13 cellular contexts compared by ENCODE assay signal in the genomic region with DNA sequence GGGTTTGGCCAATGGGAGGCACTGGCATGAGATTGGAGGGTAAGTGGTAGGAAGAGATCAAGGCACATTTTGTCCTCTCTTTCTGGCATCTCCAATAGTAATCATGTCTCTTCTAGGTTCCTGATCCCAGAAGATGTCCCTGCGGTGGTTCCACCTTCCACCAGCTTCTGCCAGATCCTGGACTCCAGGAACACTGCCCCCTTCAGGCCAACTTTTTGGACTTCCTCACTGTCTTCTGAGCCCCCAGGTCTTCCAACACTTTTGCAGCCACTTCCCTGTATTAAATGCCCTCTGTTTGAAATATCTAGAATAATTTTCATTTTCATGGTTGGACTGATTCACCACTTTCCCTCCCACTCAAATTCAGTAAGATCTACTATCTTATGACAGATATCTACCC.
A peak's percentile ranks its signal among the peaks of the same experiment; 100 is the strongest.
DNase-seq lines count a peak whose midpoint lies in the region; ATAC-seq and TF ChIP-seq lines count a peak whose summit lies in the region.
"Had no signal": no experiment of that assay in that cellular context is flagged by ENCODE, and none has a peak within 500 bp of the region (broad histone marks: within the 10 kb centered on the region; RNA-seq: fewer than 3 reads in every experiment).

No MANE protein-coding gene starts in this region.

- intact Hi-C loops in posterior vena cava (cut with DNase I) = no loop called here

- peak; percentile 6 for DNase-seq in activated naive CD8-positive, alpha-beta T cell treated with anti-CD3 and anti-CD28 coated beads, Interleukin-2, amount 50 U/mL, for 24 hours
- no peak for DNase-seq in activated naive CD8-positive, alpha-beta T cell treated with anti-CD3 and anti-CD28 coated beads for 36 hours
- DNase-seq in NAMALWA (ENCODE audit: low spot score) (peak; percentile 6), chondrocyte (ENCODE audit: low spot score) (no peak), smooth muscle cell (lab: John Stamatoyannopoulos, UW; ENCODE audit: unreplicated experiment) (no peak), posterior vena cava (ENCODE audit: low spot score) (no peak), NCI-H1417 treated with DMSO at 0.1 percent for 48 hours (lab: John Stamatoyannopoulos, UW) (no peak)
- DNase-seq: activated CD4-positive, alpha-beta T cell treated with anti-CD3 and anti-CD28 coated beads for 1 hour; NCI-H187; psoas muscle; uterus had no signal

- no peaks in the 10 kb centered on the region for H4K20me1 ChIP-seq in smooth muscle cell (ENCODE audit: low read depth)

- H3K27ac Mint-ChIP-seq in activated naive CD8-positive, alpha-beta T cell treated with anti-CD3 and anti-CD28 coated beads, Interleukin-2, amount 50 U/mL, for 24 hours = no peak overlapping the region
- H3K27ac Mint-ChIP-seq in activated naive CD8-positive, alpha-beta T cell treated with anti-CD3 and anti-CD28 coated beads for 36 hours = no peak overlapping the region
- no peak overlapping the region for H3K27ac Mint-ChIP-seq in chondrocyte (ENCODE audit: unreplicated experiment)

- no peak overlapping the region for H2AFZ ChIP-seq in smooth muscle cell (ENCODE audit: low read depth)

- ATAC-seq in activated naive CD8-positive, alpha-beta T cell treated with anti-CD3 and anti-CD28 coated beads, Interleukin-2, amount 50 U/mL, for 24 hours = no peak
- ATAC-seq in GM21529 (IDR thresholded peaks at IDR 0.05; ENCODE audit: unreplicated experiment) = no peak
- ATAC-seq: psoas muscle had no signal

- H3K79me2 ChIP-seq in smooth muscle cell (ENCODE audit: low read depth) = no peaks in the 10 kb centered on the region

- H3K4me2 ChIP-seq in smooth muscle cell = no peak overlapping the region

- H3K9me3 ChIP-seq in smooth muscle cell (replicated peaks; ENCODE audit: low read depth) = no peaks in the 10 kb centered on the region
- H3K9me3 ChIP-seq: psoas muscle had no signal

- H3K4me1 ChIP-seq in smooth muscle cell (ENCODE audit: low read depth) = peaks cover 7% of the 10 kb centered on the region
- H3K4me1 ChIP-seq: ascending aorta, psoas muscle, uterus had no signal

- H3K4me3 Mint-ChIP-seq in activated naive CD8-positive, alpha-beta T cell treated with anti-CD3 and anti-CD28 coated beads, Interleukin-2, amount 50 U/mL, for 24 hours = no peak overlapping the region
- H3K4me3 Mint-ChIP-seq in activated naive CD8-positive, alpha-beta T cell treated with anti-CD3 and anti-CD28 coated beads for 36 hours = no peak overlapping the region
- H3K4me3 Mint-ChIP-seq in chondrocyte (ENCODE audit: unreplicated experiment) = no peak overlapping the region

- no peaks in the 10 kb centered on the region for H3K36me3 ChIP-seq in smooth muscle cell (ENCODE audit: low read depth)
- H3K36me3 ChIP-seq: ascending aorta, uterus had no signal

- H3K9me3 Mint-ChIP-seq in activated naive CD8-positive, alpha-beta T cell treated with anti-CD3 and anti-CD28 coated beads, Interleukin-2, amount 50 U/mL, for 24 hours = peaks cover 5% of the 10 kb centered on the region
- no peaks in the 10 kb centered on the region for H3K9me3 Mint-ChIP-seq in activated naive CD8-positive, alpha-beta T cell treated with anti-CD3 and anti-CD28 coated beads for 36 hours
- peaks cover 5% of the 10 kb centered on the region for H3K9me3 Mint-ChIP-seq in chondrocyte (ENCODE audit: low read depth)

- H3K9ac ChIP-seq in smooth muscle cell (ENCODE audit: low read depth) = no peak overlapping the region

- TF ChIP-seq CTCF in chondrocyte (IDR thresholded peaks at IDR 0.05) = peak; percentile 33
- peak; percentile 12 for TF ChIP-seq CTCF in smooth muscle cell (IDR thresholded peaks at IDR 0.05; ENCODE audit: borderline replicate concordance, insufficient read depth, poor library complexity, severe bottlenecking)

- no peaks in the 10 kb centered on the region for H3K4me1 Mint-ChIP-seq in activated naive CD8-positive, alpha-beta T cell treated with anti-CD3 and anti-CD28 coated beads, Interleukin-2, amount 50 U/mL, for 24 hours
- no peaks in the 10 kb centered on the region for H3K4me1 Mint-ChIP-seq in activated naive CD8-positive, alpha-beta T cell treated with anti-CD3 and anti-CD28 coated beads for 36 hours
- H3K4me1 Mint-ChIP-seq in chondrocyte (ENCODE audit: low read depth) = peaks cover 6% of the 10 kb centered on the region

- H3F3A ChIP-seq in smooth muscle cell (ENCODE audit: low read depth) = peaks cover 13% of the 10 kb centered on the region

- 100% methylated on average over 1 of the region's 1 CpG for WGBS in smooth muscle cell (ENCODE audit: low lambda C conversion rate)

- H3K36me3 Mint-ChIP-seq in activated naive CD8-positive, alpha-beta T cell treated with anti-CD3 and anti-CD28 coated beads, Interleukin-2, amount 50 U/mL, for 24 hours (ENCODE audit: low read depth) = no peaks in the 10 kb centered on the region
- H3K36me3 Mint-ChIP-seq in activated naive CD8-positive, alpha-beta T cell treated with anti-CD3 and anti-CD28 coated beads for 36 hours = no peaks in the 10 kb centered on the region
- H3K36me3 Mint-ChIP-seq in chondrocyte (ENCODE audit: low read depth) = no peaks in the 10 kb centered on the region

- no peak overlapping the region for H3K4me3 ChIP-seq in smooth muscle cell
- H3K4me3 ChIP-seq: ascending aorta, psoas muscle, uterus had no signal

- no peaks in the 10 kb centered on the region for H3K27me3 ChIP-seq in smooth muscle cell (ENCODE audit: low read depth)
- H3K27me3 ChIP-seq: ascending aorta, uterus had no signal

- no peak overlapping the region for H3K27ac ChIP-seq in smooth muscle cell (ENCODE audit: low read depth)
- H3K27ac ChIP-seq: ascending aorta, psoas muscle, uterus had no signal

- peaks cover 22% of the 10 kb centered on the region for H3K27me3 Mint-ChIP-seq in activated naive CD8-positive, alpha-beta T cell treated with anti-CD3 and anti-CD28 coated beads, Interleukin-2, amount 50 U/mL, for 24 hours
- H3K27me3 Mint-ChIP-seq in activated naive CD8-positive, alpha-beta T cell treated with anti-CD3 and anti-CD28 coated beads for 36 hours = peaks cover 17% of the 10 kb centered on the region
- H3K27me3 Mint-ChIP-seq in chondrocyte (ENCODE audit: low read depth) = no peaks in the 10 kb centered on the region

Comparison
In these comparisons a context has a peak if more than half of its experiments do, and no peak if none do; other contexts are left out.
1. DNase-seq: peak in activated naive CD8-positive, alpha-beta T cell treated with anti-CD3 and anti-CD28 coated beads, Interleukin-2, amount 50 U/mL, for 24 hours (single experiment) and NAMALWA (single experiment); none in activated naive CD8-positive, alpha-beta T cell treated with anti-CD3 and anti-CD28 coated beads for 36 hours (single experiment), chondrocyte (single experiment), smooth muscle cell (single experiment), posterior vena cava (single experiment) and NCI-H1417 treated with DMSO at 0.1 percent for 48 hours (single experiment).